ENCODE assay signal across 29 cellular contexts in genomic region chr12:11431486-11431885, GRCh38. TPM values are rescaled to one million over a fixed set of nuclear protein-coding genes. Genes with fewer than 3 reads are reported as not detected.
"Had no signal": no experiment of that assay in that cellular context is flagged by ENCODE, and none has a peak within 500 bp of the region (broad histone marks: within the 10 kb centered on the region; RNA-seq: fewer than 3 reads in every experiment).

No MANE protein-coding gene starts in this region.

- H3K36me3 Mint-ChIP-seq: activated CD8-positive, alpha-beta memory T cell treated with anti-CD3 and anti-CD28 coated beads, Interleukin-2, amount 10 ng/mL, durations not matched to agents 7 days and 5 days; activated naive CD4-positive, alpha-beta T cell treated with anti-CD3 and anti-CD28 coated beads, Interleukin-2, amount 10 ng/mL, durations not matched to agents 7 days and 5 days; activated naive CD8-positive, alpha-beta T cell treated with anti-CD3 and anti-CD28 coated beads, Interleukin-2, amount 10 ng/mL, durations not matched to agents 7 days and 5 days had no signal

- H3K4me3 Mint-ChIP-seq: activated CD8-positive, alpha-beta memory T cell treated with anti-CD3 and anti-CD28 coated beads, Interleukin-2, amount 10 ng/mL, durations not matched to agents 7 days and 5 days; activated naive CD4-positive, alpha-beta T cell treated with anti-CD3 and anti-CD28 coated beads, Interleukin-2, amount 10 ng/mL, durations not matched to agents 7 days and 5 days; activated naive CD8-positive, alpha-beta T cell treated with anti-CD3 and anti-CD28 coated beads, Interleukin-2, amount 10 ng/mL, durations not matched to agents 7 days and 5 days; activated T-helper 17 cell treated with anti-CD3 and anti-CD28 coated beads, Interleukin-2, amount 50 U/mL, for 72 hours had no signal

- H3K9me3 Mint-ChIP-seq: activated naive CD4-positive, alpha-beta T cell treated with anti-CD3 and anti-CD28 coated beads, Interleukin-2, amount 10 ng/mL, durations not matched to agents 7 days and 5 days; activated T-helper 17 cell treated with anti-CD3 and anti-CD28 coated beads, Interleukin-2, amount 50 U/mL, for 72 hours had no signal

- H3K4me1 Mint-ChIP-seq: activated CD8-positive, alpha-beta memory T cell treated with anti-CD3 and anti-CD28 coated beads, Interleukin-2, amount 10 ng/mL, durations not matched to agents 7 days and 5 days; activated naive CD4-positive, alpha-beta T cell treated with anti-CD3 and anti-CD28 coated beads, Interleukin-2, amount 10 ng/mL, durations not matched to agents 7 days and 5 days; activated naive CD8-positive, alpha-beta T cell treated with anti-CD3 and anti-CD28 coated beads, Interleukin-2, amount 10 ng/mL, durations not matched to agents 7 days and 5 days; activated T-helper 17 cell treated with anti-CD3 and anti-CD28 coated beads, Interleukin-2, amount 50 U/mL, for 72 hours had no signal

- DNase-seq: activated CD4-positive, alpha-beta T cell treated with anti-CD3 and anti-CD28 coated beads for 4 hours; activated CD8-positive, alpha-beta memory T cell treated with anti-CD3 and anti-CD28 coated beads, Interleukin-2, amount 10 ng/mL, durations not matched to agents 7 days and 5 days; activated gamma-delta T cell treated with Interleukin-2 at 50 U/mL for 16 hours; activated naive CD4-positive, alpha-beta T cell treated with anti-CD3 and anti-CD28 coated beads, Interleukin-2, amount 10 ng/mL, durations not matched to agents 7 days and 5 days; activated naive CD8-positive, alpha-beta T cell treated with anti-CD3 and anti-CD28 coated beads, Interleukin-2, amount 10 ng/mL, durations not matched to agents 7 days and 5 days; aorta; caudate nucleus; KG1; NCI-H1092 treated with DMSO at 0.1 percent for 48 hours; NCI-H1417 treated with DMSO at 0.1 percent for 48 hours; NCI-H1694; NCI-H2029; NCI-H2107; NCI-H2171 treated with DMSO at 0.1 percent for 48 hours; NCI-H226; NCI-H82; RPMI8226; T-helper 1 cell had no signal

- H3K27ac Mint-ChIP-seq: activated CD8-positive, alpha-beta memory T cell treated with anti-CD3 and anti-CD28 coated beads, Interleukin-2, amount 10 ng/mL, durations not matched to agents 7 days and 5 days; activated naive CD4-positive, alpha-beta T cell treated with anti-CD3 and anti-CD28 coated beads, Interleukin-2, amount 10 ng/mL, durations not matched to agents 7 days and 5 days; activated naive CD8-positive, alpha-beta T cell treated with anti-CD3 and anti-CD28 coated beads, Interleukin-2, amount 10 ng/mL, durations not matched to agents 7 days and 5 days; activated T-helper 17 cell treated with anti-CD3 and anti-CD28 coated beads, Interleukin-2, amount 50 U/mL, for 72 hours had no signal

- H3K27me3 Mint-ChIP-seq: activated naive CD8-positive, alpha-beta T cell treated with anti-CD3 and anti-CD28 coated beads, Interleukin-2, amount 10 ng/mL, durations not matched to agents 7 days and 5 days had no signal

- ATAC-seq: activated CD4-positive, CD25-positive, alpha-beta regulatory T cell treated with anti-CD3 and anti-CD28 coated beads, Interleukin-2, amount 50 U/mL, for 24 hours; activated CD8-positive, alpha-beta memory T cell treated with anti-CD3 and anti-CD28 coated beads, Interleukin-2, amount 10 ng/mL, durations not matched to agents 7 days and 5 days; activated T-helper 17 cell treated with anti-CD3 and anti-CD28 coated beads, Interleukin-2, amount 50 U/mL, for 72 hours; Right ventricle myocardium inferior had no signal

- H3K4me3 ChIP-seq: breast epithelium, SK-N-MC had no signal

RNA-seq across cellular contexts. Expression of gene PRB2, which starts 36.1 kb away (rescaled TPM):
- total RNA-seq: activated CD8-positive, alpha-beta memory T cell treated with anti-CD3 and anti-CD28 coated beads, Interleukin-2, amount 10 ng/mL, durations not matched to agents 7 days and 5 days; activated naive CD8-positive, alpha-beta T cell treated with anti-CD3 and anti-CD28 coated beads, Interleukin-2, amount 10 ng/mL, durations not matched to agents 7 days and 5 days; activated T-helper 17 cell treated with anti-CD3 and anti-CD28 coated beads, Interleukin-2, amount 50 U/mL, for 72 hours; aorta; breast epithelium; cerebellum; LHCN-M2; MCF 10A; NCI-H460; OCI-LY7; Right ventricle myocardium inferior; T-helper 2 cell treated with Interferon-gamma antibody and Interleukin-4, amounts not matched to agents 100 ng/mL and 5 ng/mL, for 36 hours had no signal
- polyA plus RNA-seq: aorta had no signal
